ENCODE assay signal across 13 cellular contexts in the genomic region with DNA sequence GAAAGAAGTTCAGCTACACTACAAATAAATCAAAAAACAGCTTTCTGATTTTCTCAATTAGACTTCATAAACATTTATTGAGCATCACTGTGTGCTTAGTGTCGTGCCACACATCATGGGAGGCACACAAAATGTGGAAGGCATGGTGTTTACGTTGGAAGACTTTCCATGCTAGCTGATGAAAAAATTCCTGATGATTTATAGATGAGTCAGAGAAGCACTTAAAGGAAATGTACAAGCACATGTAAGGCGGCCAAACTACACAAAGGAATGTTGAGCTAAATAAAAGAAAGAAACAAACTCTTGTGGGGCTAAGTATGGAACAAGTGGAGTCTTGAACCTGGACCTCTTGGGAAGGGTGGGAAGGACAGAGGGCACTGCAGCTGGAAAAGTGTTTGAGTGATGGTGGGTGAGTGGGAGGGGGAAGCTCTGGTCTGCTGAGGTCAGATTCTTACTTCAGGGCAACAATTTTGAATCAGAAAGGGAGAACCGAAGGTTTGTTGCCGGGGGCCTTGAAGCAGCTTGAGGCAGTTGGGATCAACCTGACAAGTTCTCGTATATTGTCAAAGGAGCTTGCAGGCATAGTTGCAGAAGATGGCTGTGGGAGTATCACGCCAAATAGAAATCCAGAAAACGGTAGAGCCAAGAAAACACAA.
A peak's percentile ranks its signal among the peaks of the same experiment; 100 is the strongest.
DNase-seq lines count a peak whose midpoint lies in the region; ATAC-seq and TF ChIP-seq lines count a peak whose summit lies in the region.
"Had no signal": no experiment of that assay in that cellular context is flagged by ENCODE, and none has a peak within 500 bp of the region (broad histone marks: within the 10 kb centered on the region; RNA-seq: fewer than 3 reads in every experiment).

No MANE protein-coding gene starts in this region.

- WGBS in H9 (ENCODE audit: extremely low coverage, insufficient read length, low lambda C conversion rate): no CpG with 5 or more reads among the region's 8 CpGs

- H3K4me1 ChIP-seq in H9 (ENCODE audit: insufficient read depth, low read length): peaks cover 3% of the 10 kb centered on the region; the same call in 1 of the 2 replicates
- H3K4me1 ChIP-seq in fibroblast of lung (ENCODE audit: control insufficient read depth, extremely low read depth, insufficient read depth, low read length): peaks cover 2% of the 10 kb centered on the region
- H3K4me1 ChIP-seq: spleen had no signal

- H4K20me1 ChIP-seq in H9 (ENCODE audit: control insufficient read depth, insufficient read depth, insufficient read length) (no peaks in the 10 kb centered on the region), fibroblast of lung (ENCODE audit: control insufficient read depth, extremely low read depth, insufficient read depth, low read length) (no peaks in the 10 kb centered on the region)

- H4K8ac ChIP-seq in H9 (replicated peaks; ENCODE audit: insufficient read length, low read depth, low read length): no peak overlapping the region

- H4K5ac ChIP-seq in H9 (ENCODE audit: insufficient read length, low read depth, low read length): no peak overlapping the region

- H3K27ac ChIP-seq in H9 (ENCODE audit: insufficient read length, low read depth, low read length) (no peak overlapping the region), fibroblast of lung (ENCODE audit: insufficient read depth, low read length) (no peak overlapping the region)
- H3K27ac ChIP-seq: spleen had no signal

- peak overlapping the region; percentile 83 for H2BK20ac ChIP-seq in H9 (ENCODE audit: low read depth, low read length, poor library complexity, severe bottlenecking)

- no peak for DNase-seq in H9
- peak; percentile 91 to 92 for DNase-seq in fibroblast of lung (ENCODE audit: low read depth in 2 of 2)
- DNase-seq in skeletal muscle cell (ENCODE audit: low read depth): peak; percentile 81
- DNase-seq in NCI-H510A (lab: John Stamatoyannopoulos, UW): no peak
- no peak for DNase-seq in NCI-H1417 (lab: John Stamatoyannopoulos, UW)
- no peak for DNase-seq in NCI-H187 (lab: John Stamatoyannopoulos, UW)
- DNase-seq: activated CD4-positive, alpha-beta T cell treated with anti-CD3 and anti-CD28 coated beads for 1 hour; activated naive CD4-positive, alpha-beta T cell treated with anti-CD3 and anti-CD28 coated beads, Interleukin-2, amount 50 U/mL, for 16 hours; NCI-H345; spleen had no signal

- no peak overlapping the region for H2BK5ac ChIP-seq in H9 (ENCODE audit: insufficient read length, low read length)

- H3K9me3 Mint-ChIP-seq in H9: peaks cover 6 to 8% of the 10 kb centered on the region in 2 experiments

- peak overlapping the region; percentile 73 for H2AFZ ChIP-seq in H9 (ENCODE audit: low read length)
- no peak overlapping the region for H2AFZ ChIP-seq in fibroblast of lung (ENCODE audit: low read length)

- no peak overlapping the region for H2BK15ac ChIP-seq in H9 (ENCODE audit: low read depth, low read length)

- H3K18ac ChIP-seq in H9 (ENCODE audit: insufficient read length, low read depth, low read length): peak overlapping the region; percentile 34

- peak; percentile 31; the same call in 2 of the 3 replicates for ATAC-seq in SK-N-SH treated with all-trans-retinoic acid at 6 μM for 48 hours
- ATAC-seq in GM19395 (IDR thresholded peaks at IDR 0.05; ENCODE audit: unreplicated experiment): no peak
- ATAC-seq: K562 had no signal

- no peak overlapping the region for H2AK5ac ChIP-seq in H9 (ENCODE audit: insufficient read length, low read length)

- H3K4me2 ChIP-seq in H9 (ENCODE audit: insufficient read depth, insufficient read length, low read length) (no peak overlapping the region), fibroblast of lung (ENCODE audit: extremely low read depth, insufficient read depth, low read length) (peak overlapping the region; percentile 28)

- H3K9me3 ChIP-seq in H9 (ENCODE audit: control insufficient read depth, low read depth, low read length): no peaks in the 10 kb centered on the region
- H3K9me3 ChIP-seq in fibroblast of lung (ENCODE audit: control insufficient read depth, insufficient read depth, low read depth, low read length): no peaks in the 10 kb centered on the region

- no peak overlapping the region for H2BK120ac ChIP-seq in H9 (ENCODE audit: low read depth, low read length, poor library complexity, severe bottlenecking)

- peaks cover 0 to 7% (median 2%) of the 10 kb centered on the region in 3 experiments; a peak in 2 of 7 replicates for H3K36me3 Mint-ChIP-seq in H9 (ENCODE audit: insufficient read depth in 1 of 3, low read depth in 3 of 3)

- H3K36me3 ChIP-seq in fibroblast of lung (ENCODE audit: control insufficient read depth, insufficient read depth, low read length): no peaks in the 10 kb centered on the region
- H3K36me3 ChIP-seq: spleen had no signal

- no peak overlapping the region for H2BK12ac ChIP-seq in H9 (ENCODE audit: insufficient read length, low read depth, low read length)

- H3K9ac ChIP-seq in H9 (ENCODE audit: extremely low read depth, insufficient read length, low read length) (no peak overlapping the region), fibroblast of lung (ENCODE audit: insufficient read depth, low read length) (no peak overlapping the region)

- H3K79me2 ChIP-seq in H9 (ENCODE audit: insufficient read depth, low read length): no peaks in the 10 kb centered on the region
- H3K79me2 ChIP-seq in fibroblast of lung (ENCODE audit: control insufficient read depth, insufficient read depth, low read length): no peaks in the 10 kb centered on the region

- H4K91ac ChIP-seq in H9 (ENCODE audit: insufficient read length, low read depth, low read length): no peak overlapping the region

- no peak overlapping the region for H3K4ac ChIP-seq in H9 (ENCODE audit: low read depth, low read length)

- H3T11ph ChIP-seq in H9 (ENCODE audit: low read length): no peak overlapping the region

- no peaks in the 10 kb centered on the region for H3K23me2 ChIP-seq in H9 (ENCODE audit: insufficient read length, low read depth, low read length, poor library complexity, severe bottlenecking)

- H3K4me3 Mint-ChIP-seq in H9: no peak overlapping the region

- peaks cover 31 to 36% of the 10 kb centered on the region in 2 experiments for H3K4me1 Mint-ChIP-seq in H9

- H3K27ac Mint-ChIP-seq in H9: peak overlapping the region in 2 of 3 experiments; percentile 32 to 68; a peak in 2 of 7 replicates

- TF ChIP-seq CTCF in H9 (conservative IDR thresholded peaks at IDR 0.05): no peak
- no peak for TF ChIP-seq CTCF in fibroblast of lung (conservative IDR thresholded peaks at IDR 0.05 in 1 of 2, IDR thresholded peaks at IDR 0.05 in 1 of 2; ENCODE audit: low read depth in 1 of 2, low read length in 2 of 2)

- peaks cover 4% of the 10 kb centered on the region for H3K27me3 Mint-ChIP-seq in H9 (ENCODE audit: low read depth)

- no peak overlapping the region for H3K56ac ChIP-seq in H9 (ENCODE audit: insufficient read length, low read depth, low read length)

- no peaks in the 10 kb centered on the region for H3K79me1 ChIP-seq in H9 (ENCODE audit: insufficient read depth, low read depth, low read length, poor library complexity, severe bottlenecking)

- no peak overlapping the region for H3K4me3 ChIP-seq in fibroblast of lung (replicated peaks in 1 of 4; ENCODE audit: control extremely low read depth in 1 of 4, insufficient read depth in 1 of 4, low read depth in 3 of 4, low read length in 4 of 4)
- H3K4me3 ChIP-seq in skeletal muscle cell (ENCODE audit: low read depth, low read length): no peak overlapping the region
- H3K4me3 ChIP-seq: K562, spleen had no signal

- H3K14ac ChIP-seq in H9 (ENCODE audit: insufficient read depth, low read length): no peak overlapping the region

- H3K27me3 ChIP-seq in H9 (ENCODE audit: insufficient read depth, low read length) (no peaks in the 10 kb centered on the region), fibroblast of lung (ENCODE audit: control insufficient read depth, insufficient read depth, low read length) (no peaks in the 10 kb centered on the region)

- no peak overlapping the region for H3K23ac ChIP-seq in H9 (ENCODE audit: insufficient read length, low read depth, low read length)

TF ChIP-seq in SK-N-SH treated with all-trans-retinoic acid at 6 μM for 48 hours, 23 proteins besides CTCF, POLR2A, EP300 and RAD21 (continues in another document):
- TF ChIP-seq ZFP3 (CRISPR knock-in tag; IDR thresholded peaks at IDR 0.05) (no peak), TOX (CRISPR knock-in tag; IDR thresholded peaks at IDR 0.05; ENCODE audit: borderline replicate concordance) (no peak), ARNTL (CRISPR knock-in tag; IDR thresholded peaks at IDR 0.05; ENCODE audit: borderline replicate concordance, low read depth) (no peak), CSDC2 (CRISPR knock-in tag; IDR thresholded peaks at IDR 0.05) (no peak), PPARA (CRISPR knock-in tag; IDR thresholded peaks at IDR 0.05; ENCODE audit: borderline replicate concordance) (no peak)
- TF ChIP-seq, protein P1, sequence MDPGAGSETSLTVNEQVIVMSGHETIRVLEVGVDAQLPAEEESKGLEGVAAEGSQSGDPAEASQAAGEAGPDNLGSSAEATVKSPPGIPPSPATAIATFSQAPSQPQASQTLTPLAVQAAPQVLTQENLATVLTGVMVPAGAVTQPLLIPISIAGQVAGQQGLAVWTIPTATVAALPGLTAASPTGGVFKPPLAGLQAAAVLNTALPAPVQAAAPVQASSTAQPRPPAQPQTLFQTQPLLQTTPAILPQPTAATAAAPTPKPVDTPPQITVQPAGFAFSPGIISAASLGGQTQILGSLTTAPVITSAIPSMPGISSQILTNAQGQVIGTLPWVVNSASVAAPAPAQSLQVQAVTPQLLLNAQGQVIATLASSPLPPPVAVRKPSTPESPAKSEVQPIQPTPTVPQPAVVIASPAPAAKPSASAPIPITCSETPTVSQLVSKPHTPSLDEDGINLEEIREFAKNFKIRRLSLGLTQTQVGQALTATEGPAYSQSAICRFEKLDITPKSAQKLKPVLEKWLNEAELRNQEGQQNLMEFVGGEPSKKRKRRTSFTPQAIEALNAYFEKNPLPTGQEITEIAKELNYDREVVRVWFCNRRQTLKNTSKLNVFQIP (CRISPR knock-in tag; IDR thresholded peaks at IDR 0.05; ENCODE audit: borderline replicate concordance, low read depth): no peak
- TF ChIP-seq, protein P2, sequence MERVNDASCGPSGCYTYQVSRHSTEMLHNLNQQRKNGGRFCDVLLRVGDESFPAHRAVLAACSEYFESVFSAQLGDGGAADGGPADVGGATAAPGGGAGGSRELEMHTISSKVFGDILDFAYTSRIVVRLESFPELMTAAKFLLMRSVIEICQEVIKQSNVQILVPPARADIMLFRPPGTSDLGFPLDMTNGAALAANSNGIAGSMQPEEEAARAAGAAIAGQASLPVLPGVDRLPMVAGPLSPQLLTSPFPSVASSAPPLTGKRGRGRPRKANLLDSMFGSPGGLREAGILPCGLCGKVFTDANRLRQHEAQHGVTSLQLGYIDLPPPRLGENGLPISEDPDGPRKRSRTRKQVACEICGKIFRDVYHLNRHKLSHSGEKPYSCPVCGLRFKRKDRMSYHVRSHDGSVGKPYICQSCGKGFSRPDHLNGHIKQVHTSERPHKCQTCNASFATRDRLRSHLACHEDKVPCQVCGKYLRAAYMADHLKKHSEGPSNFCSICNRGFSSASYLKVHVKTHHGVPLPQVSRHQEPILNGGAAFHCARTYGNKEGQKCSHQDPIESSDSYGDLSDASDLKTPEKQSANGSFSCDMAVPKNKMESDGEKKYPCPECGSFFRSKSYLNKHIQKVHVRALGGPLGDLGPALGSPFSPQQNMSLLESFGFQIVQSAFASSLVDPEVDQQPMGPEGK (CRISPR knock-in tag; IDR thresholded peaks at IDR 0.05; ENCODE audit: borderline replicate concordance): no peak

Comparison
In these comparisons a context has a peak if more than half of its experiments do, and no peak if none do; other contexts are left out.
1. DNase-seq: peak in fibroblast of lung (2 of 2) and skeletal muscle cell (single experiment); none in H9 (single experiment), NCI-H510A (single experiment), NCI-H1417 (0 of 3) and NCI-H187 (0 of 2).